Comparison of ENCODE assay signal across 16 cellular contexts in the genomic region with DNA sequence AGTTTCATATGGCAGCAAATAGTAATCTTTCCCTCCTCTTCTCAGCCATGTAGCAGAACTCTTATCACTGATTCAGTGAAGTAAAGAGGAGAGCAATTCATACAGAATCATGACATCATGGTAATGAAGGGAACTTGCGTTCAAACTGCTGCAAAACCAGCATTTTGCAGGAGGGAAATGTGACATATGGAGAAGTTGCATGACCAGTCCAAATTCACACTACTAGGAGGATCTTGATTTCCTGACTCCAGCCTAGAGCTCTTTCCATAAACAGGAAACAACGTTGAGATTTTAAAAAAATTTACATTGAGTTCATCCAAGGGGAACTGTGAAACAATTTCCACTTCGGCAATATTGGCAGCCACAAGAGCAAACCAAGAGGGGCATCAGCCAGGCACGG.
DNase-seq lines count a peak whose midpoint lies in the region; ATAC-seq and TF ChIP-seq lines count a peak whose summit lies in the region.
"Had no signal": no experiment of that assay in that cellular context is flagged by ENCODE, and none has a peak within 500 bp of the region (broad histone marks: within the 10 kb centered on the region; RNA-seq: fewer than 3 reads in every experiment).

No MANE protein-coding gene starts in this region.

- H3K4me3 Mint-ChIP-seq in CD14-positive monocyte, result no peak overlapping the region
- no peak overlapping the region for H3K4me3 Mint-ChIP-seq in dendritic cell treated with granulocyte-macrophage colony-stimulating factor and Interleukin-4, amounts not matched to agents 40 ng/mL and 50 ng/mL, for 4 days
- no peak overlapping the region for H3K4me3 Mint-ChIP-seq in activated T-helper 2 cell treated with anti-CD3 and anti-CD28 coated beads, Interferon-gamma antibody, Interleukin-2, Interleukin-4, amounts not matched to agents 10 μg/mL and 5 μg/mL and 100 μg/mL, durations not matched to agents 14 hours and 24 hours and 36 hours (ENCODE audit: low read depth)
- no peak overlapping the region for H3K4me3 Mint-ChIP-seq in activated CD8-positive, alpha-beta T cell treated with anti-CD3 and anti-CD28 coated beads, Interleukin-2, amount 10 ng/mL, durations not matched to agents 7 days and 5 days
- H3K4me3 Mint-ChIP-seq in activated T-helper 1 cell treated with anti-CD3 and anti-CD28 coated beads, Interleukin-12 subunit alpha, Interleukin-12 subunit beta, Interleukin-2, Interleukin-4 antibody, amounts not matched to agents 30 ng/mL and 10 ng/mL and 1 ng/mL, durations not matched to agents 14 hours and 24 hours and 36 hours, result no peak overlapping the region
- H3K4me3 Mint-ChIP-seq: B cell; CD8-positive, alpha-beta T cell; H9 had no signal

- H2AFZ ChIP-seq in osteoblast (ENCODE audit: low read length), result no peak overlapping the region

- intact Hi-C loops in CD14-positive monocyte (cut with micrococcal nuclease) (no loop called here), left lung (cut with DNase I) (no loop called here)
- intact Hi-C loops in dendritic cell treated with granulocyte-macrophage colony-stimulating factor and Interleukin-4, amounts not matched to agents 40 ng/mL and 50 ng/mL, for 4 days (cut with micrococcal nuclease), result no loop called here
- intact Hi-C loops in activated T-helper 2 cell treated with anti-CD3 and anti-CD28 coated beads, Interferon-gamma antibody, Interleukin-2, Interleukin-4, amounts not matched to agents 10 μg/mL and 5 μg/mL and 100 μg/mL, durations not matched to agents 14 hours and 24 hours and 36 hours (cut with micrococcal nuclease), result no loop called here
- intact Hi-C loops in activated T-helper 1 cell treated with anti-CD3 and anti-CD28 coated beads, Interleukin-12 subunit alpha, Interleukin-12 subunit beta, Interleukin-2, Interleukin-4 antibody, amounts not matched to agents 30 ng/mL and 10 ng/mL and 1 ng/mL, durations not matched to agents 14 hours and 24 hours and 36 hours (cut with micrococcal nuclease), result no loop called here

- ATAC-seq in left lung, result peak; percentile 54
- no peak for ATAC-seq in activated CD8-positive, alpha-beta T cell treated with anti-CD3 and anti-CD28 coated beads, Interleukin-2, amount 10 ng/mL, durations not matched to agents 7 days and 5 days
- ATAC-seq: CD8-positive, alpha-beta T cell had no signal

- peaks cover 0 to 8% (median 5%) of the 10 kb centered on the region in 7 donors for H3K9me3 Mint-ChIP-seq in CD14-positive monocyte
- H3K9me3 Mint-ChIP-seq in dendritic cell treated with granulocyte-macrophage colony-stimulating factor and Interleukin-4, amounts not matched to agents 40 ng/mL and 50 ng/mL, for 4 days, result peaks cover 8% of the 10 kb centered on the region
- peaks cover 8% of the 10 kb centered on the region for H3K9me3 Mint-ChIP-seq in activated T-helper 2 cell treated with anti-CD3 and anti-CD28 coated beads, Interferon-gamma antibody, Interleukin-2, Interleukin-4, amounts not matched to agents 10 μg/mL and 5 μg/mL and 100 μg/mL, durations not matched to agents 14 hours and 24 hours and 36 hours
- H3K9me3 Mint-ChIP-seq in activated CD8-positive, alpha-beta T cell treated with anti-CD3 and anti-CD28 coated beads, Interleukin-2, amount 10 ng/mL, durations not matched to agents 7 days and 5 days (ENCODE audit: insufficient read depth), result no peaks in the 10 kb centered on the region
- peaks cover 6% of the 10 kb centered on the region for H3K9me3 Mint-ChIP-seq in activated T-helper 1 cell treated with anti-CD3 and anti-CD28 coated beads, Interleukin-12 subunit alpha, Interleukin-12 subunit beta, Interleukin-2, Interleukin-4 antibody, amounts not matched to agents 30 ng/mL and 10 ng/mL and 1 ng/mL, durations not matched to agents 14 hours and 24 hours and 36 hours
- H3K9me3 Mint-ChIP-seq: CD8-positive, alpha-beta T cell; H9 had no signal

- H3K9me3 ChIP-seq in left lung (no peaks in the 10 kb centered on the region), osteoblast (ENCODE audit: low read depth, low read length) (no peaks in the 10 kb centered on the region)

- H3K27me3 Mint-ChIP-seq in CD14-positive monocyte (ENCODE audit: low read depth in 3 of 3), result no peaks in the 10 kb centered on the region
- H3K27me3 Mint-ChIP-seq in dendritic cell treated with granulocyte-macrophage colony-stimulating factor and Interleukin-4, amounts not matched to agents 40 ng/mL and 50 ng/mL, for 4 days, result no peaks in the 10 kb centered on the region
- no peaks in the 10 kb centered on the region for H3K27me3 Mint-ChIP-seq in activated T-helper 2 cell treated with anti-CD3 and anti-CD28 coated beads, Interferon-gamma antibody, Interleukin-2, Interleukin-4, amounts not matched to agents 10 μg/mL and 5 μg/mL and 100 μg/mL, durations not matched to agents 14 hours and 24 hours and 36 hours (ENCODE audit: low read depth)
- no peaks in the 10 kb centered on the region for H3K27me3 Mint-ChIP-seq in activated CD8-positive, alpha-beta T cell treated with anti-CD3 and anti-CD28 coated beads, Interleukin-2, amount 10 ng/mL, durations not matched to agents 7 days and 5 days (ENCODE audit: low read depth)
- H3K27me3 Mint-ChIP-seq in activated T-helper 1 cell treated with anti-CD3 and anti-CD28 coated beads, Interleukin-12 subunit alpha, Interleukin-12 subunit beta, Interleukin-2, Interleukin-4 antibody, amounts not matched to agents 30 ng/mL and 10 ng/mL and 1 ng/mL, durations not matched to agents 14 hours and 24 hours and 36 hours (ENCODE audit: insufficient read depth), result no peaks in the 10 kb centered on the region
- H3K27me3 Mint-ChIP-seq: B cell had no signal

- H3K27ac ChIP-seq in left lung (no peak overlapping the region), osteoblast (ENCODE audit: low read depth, low read length) (no peak overlapping the region)

- CTCF ChIA-PET in activated CD8-positive, alpha-beta T cell treated with anti-CD3 and anti-CD28 coated beads, Interleukin-2, amount 10 ng/mL, durations not matched to agents 7 days and 5 days (lab: Charles Lee), result no interaction called here

- DNase-seq in CD14-positive monocyte (ENCODE audit: low spot score) (no peak), left lung (no peak), osteoblast (ENCODE audit: insufficient read length, low spot score, missing footprints) (peak; percentile 27)
- DNase-seq in activated T-helper 2 cell treated with anti-CD3 and anti-CD28 coated beads, Interferon-gamma antibody, Interleukin-2, Interleukin-4, amounts not matched to agents 10 μg/mL and 5 μg/mL and 100 μg/mL, durations not matched to agents 14 hours and 24 hours and 36 hours (ENCODE audit: low spot score), result no peak
- DNase-seq in activated CD8-positive, alpha-beta T cell treated with anti-CD3 and anti-CD28 coated beads, Interleukin-2, amount 10 ng/mL, durations not matched to agents 7 days and 5 days, result no peak
- no peak for DNase-seq in activated T-helper 1 cell treated with anti-CD3 and anti-CD28 coated beads, Interleukin-12 subunit alpha, Interleukin-12 subunit beta, Interleukin-2, Interleukin-4 antibody, amounts not matched to agents 30 ng/mL and 10 ng/mL and 1 ng/mL, durations not matched to agents 14 hours and 24 hours and 36 hours (ENCODE audit: low spot score)
- DNase-seq: ACHN; C1 segment of cervical spinal cord; CD8-positive, alpha-beta T cell; COR-L47; DND-41; GDM1; GOT3; H9 had no signal

- H3K4me2 ChIP-seq in osteoblast (ENCODE audit: insufficient read depth, low read length), result no peak overlapping the region

- H3K4me3 ChIP-seq in left lung (no peak overlapping the region), osteoblast (ENCODE audit: insufficient read depth, low read length) (no peak overlapping the region)

- peaks cover 0 to 40% of the 10 kb centered on the region in 2 donors for H3K36me3 ChIP-seq in left lung
- no peaks in the 10 kb centered on the region for H3K36me3 ChIP-seq in osteoblast (ENCODE audit: insufficient read depth, low read length)

- peaks cover 4% of the 10 kb centered on the region in 2 donors for H3K4me1 ChIP-seq in left lung
- no peaks in the 10 kb centered on the region for H3K4me1 ChIP-seq in osteoblast (ENCODE audit: insufficient read depth, low read length)

- peaks cover 47 to 58% of the 10 kb centered on the region in 2 donors for H3K36me3 Mint-ChIP-seq in CD14-positive monocyte
- H3K36me3 Mint-ChIP-seq in dendritic cell treated with granulocyte-macrophage colony-stimulating factor and Interleukin-4, amounts not matched to agents 40 ng/mL and 50 ng/mL, for 4 days (ENCODE audit: low read depth), result peaks cover 30% of the 10 kb centered on the region
- peaks cover 46% of the 10 kb centered on the region for H3K36me3 Mint-ChIP-seq in activated T-helper 2 cell treated with anti-CD3 and anti-CD28 coated beads, Interferon-gamma antibody, Interleukin-2, Interleukin-4, amounts not matched to agents 10 μg/mL and 5 μg/mL and 100 μg/mL, durations not matched to agents 14 hours and 24 hours and 36 hours (ENCODE audit: low read depth)
- H3K36me3 Mint-ChIP-seq in activated CD8-positive, alpha-beta T cell treated with anti-CD3 and anti-CD28 coated beads, Interleukin-2, amount 10 ng/mL, durations not matched to agents 7 days and 5 days (ENCODE audit: low read depth), result peaks cover 26% of the 10 kb centered on the region
- peaks cover 22% of the 10 kb centered on the region for H3K36me3 Mint-ChIP-seq in activated T-helper 1 cell treated with anti-CD3 and anti-CD28 coated beads, Interleukin-12 subunit alpha, Interleukin-12 subunit beta, Interleukin-2, Interleukin-4 antibody, amounts not matched to agents 30 ng/mL and 10 ng/mL and 1 ng/mL, durations not matched to agents 14 hours and 24 hours and 36 hours (ENCODE audit: low read depth)

- H3K27ac Mint-ChIP-seq in CD14-positive monocyte, result peak overlapping the region in 5 of 7 donors; percentile 41 to 83 (median 58)
- H3K27ac Mint-ChIP-seq in dendritic cell treated with granulocyte-macrophage colony-stimulating factor and Interleukin-4, amounts not matched to agents 40 ng/mL and 50 ng/mL, for 4 days, result peak overlapping the region; percentile 72
- no peak overlapping the region for H3K27ac Mint-ChIP-seq in activated T-helper 2 cell treated with anti-CD3 and anti-CD28 coated beads, Interferon-gamma antibody, Interleukin-2, Interleukin-4, amounts not matched to agents 10 μg/mL and 5 μg/mL and 100 μg/mL, durations not matched to agents 14 hours and 24 hours and 36 hours
- no peak overlapping the region for H3K27ac Mint-ChIP-seq in activated CD8-positive, alpha-beta T cell treated with anti-CD3 and anti-CD28 coated beads, Interleukin-2, amount 10 ng/mL, durations not matched to agents 7 days and 5 days
- H3K27ac Mint-ChIP-seq in activated T-helper 1 cell treated with anti-CD3 and anti-CD28 coated beads, Interleukin-12 subunit alpha, Interleukin-12 subunit beta, Interleukin-2, Interleukin-4 antibody, amounts not matched to agents 30 ng/mL and 10 ng/mL and 1 ng/mL, durations not matched to agents 14 hours and 24 hours and 36 hours, result no peak overlapping the region
- H3K27ac Mint-ChIP-seq: B cell; CD8-positive, alpha-beta T cell had no signal

- POLR2A ChIA-PET in activated CD8-positive, alpha-beta T cell treated with anti-CD3 and anti-CD28 coated beads, Interleukin-2, amount 10 ng/mL, durations not matched to agents 7 days and 5 days (lab: Charles Lee), result no interaction called here

- no peaks in the 10 kb centered on the region for H3K79me2 ChIP-seq in osteoblast (ENCODE audit: insufficient read depth, low read length)

- H4K20me1 ChIP-seq in osteoblast (ENCODE audit: insufficient read depth, low read length), result no peaks in the 10 kb centered on the region

- peaks cover 7% of the 10 kb centered on the region for H3K4me1 Mint-ChIP-seq in CD14-positive monocyte
- H3K4me1 Mint-ChIP-seq in dendritic cell treated with granulocyte-macrophage colony-stimulating factor and Interleukin-4, amounts not matched to agents 40 ng/mL and 50 ng/mL, for 4 days (ENCODE audit: low read depth), result peaks cover 12% of the 10 kb centered on the region
- peaks cover 2% of the 10 kb centered on the region for H3K4me1 Mint-ChIP-seq in activated T-helper 2 cell treated with anti-CD3 and anti-CD28 coated beads, Interferon-gamma antibody, Interleukin-2, Interleukin-4, amounts not matched to agents 10 μg/mL and 5 μg/mL and 100 μg/mL, durations not matched to agents 14 hours and 24 hours and 36 hours (ENCODE audit: low read depth)
- no peaks in the 10 kb centered on the region for H3K4me1 Mint-ChIP-seq in activated CD8-positive, alpha-beta T cell treated with anti-CD3 and anti-CD28 coated beads, Interleukin-2, amount 10 ng/mL, durations not matched to agents 7 days and 5 days (ENCODE audit: low read depth)
- H3K4me1 Mint-ChIP-seq in activated T-helper 1 cell treated with anti-CD3 and anti-CD28 coated beads, Interleukin-12 subunit alpha, Interleukin-12 subunit beta, Interleukin-2, Interleukin-4 antibody, amounts not matched to agents 30 ng/mL and 10 ng/mL and 1 ng/mL, durations not matched to agents 14 hours and 24 hours and 36 hours (ENCODE audit: low read depth), result no peaks in the 10 kb centered on the region
- H3K4me1 Mint-ChIP-seq: B cell had no signal

- TF ChIP-seq CTCF in CD14-positive monocyte (IDR thresholded peaks at IDR 0.05) (no peak), left lung (IDR thresholded peaks at IDR 0.05) (no peak), osteoblast (IDR thresholded peaks at IDR 0.05; ENCODE audit: extremely low read depth, low read depth, low read length) (no peak)

- no peaks in the 10 kb centered on the region for H3K27me3 ChIP-seq in left lung
- no peaks in the 10 kb centered on the region for H3K27me3 ChIP-seq in osteoblast (ENCODE audit: insufficient read depth, low read length)

Comparison
In these comparisons a context has a peak if more than half of its experiments do, and no peak if none do; other contexts are left out.
1. H3K27ac Mint-ChIP-seq: peak in CD14-positive monocyte (5 of 7) and dendritic cell treated with granulocyte-macrophage colony-stimulating factor and Interleukin-4, amounts not matched to agents 40 ng/mL and 50 ng/mL, for 4 days (single experiment); none in activated T-helper 2 cell treated with anti-CD3 and anti-CD28 coated beads, Interferon-gamma antibody, Interleukin-2, Interleukin-4, amounts not matched to agents 10 μg/mL and 5 μg/mL and 100 μg/mL, durations not matched to agents 14 hours and 24 hours and 36 hours (single experiment), activated CD8-positive, alpha-beta T cell treated with anti-CD3 and anti-CD28 coated beads, Interleukin-2, amount 10 ng/mL, durations not matched to agents 7 days and 5 days (single experiment) and activated T-helper 1 cell treated with anti-CD3 and anti-CD28 coated beads, Interleukin-12 subunit alpha, Interleukin-12 subunit beta, Interleukin-2, Interleukin-4 antibody, amounts not matched to agents 30 ng/mL and 10 ng/mL and 1 ng/mL, durations not matched to agents 14 hours and 24 hours and 36 hours (single experiment).